Comparison of ENCODE assay signal across 11 cellular contexts in genomic region chr19:37980419-37980975, GRCh38.
DNase-seq lines count a peak whose midpoint lies in the region; ATAC-seq and TF ChIP-seq lines count a peak whose summit lies in the region.
"Had no signal": no experiment of that assay in that cellular context is flagged by ENCODE, and none has a peak within 500 bp of the region (broad histone marks: within the 10 kb centered on the region; RNA-seq: fewer than 3 reads in every experiment).

No MANE protein-coding gene starts in this region.

- intact Hi-C loops in breast epithelium (cut with DNase I; ENCODE audit: low total_unique reads) (no loop called here), tibial artery (cut with DNase I; ENCODE audit: low total_unique reads) (no loop called here), transverse colon (cut with DNase I; ENCODE audit: low total_unique reads) (no loop called here)

- H3K9me3 ChIP-seq in breast epithelium: no peaks in the 10 kb centered on the region
- no peaks in the 10 kb centered on the region for H3K9me3 ChIP-seq in tibial artery
- H3K9me3 ChIP-seq in transverse colon: no peaks in the 10 kb centered on the region
- H3K9me3 ChIP-seq: tibial nerve had no signal

- TF ChIP-seq CTCF in HFFc6 (IDR thresholded peaks at IDR 0.05) (no peak), breast epithelium (IDR thresholded peaks at IDR 0.05) (no peak), mesothelial cell of epicardium (IDR thresholded peaks at IDR 0.05; ENCODE audit: unreplicated experiment) (no peak), tibial artery (IDR thresholded peaks at IDR 0.05) (no peak), transverse colon (IDR thresholded peaks at IDR 0.05) (no peak)

- H3K36me3 ChIP-seq in breast epithelium (no peaks in the 10 kb centered on the region), tibial artery (no peaks in the 10 kb centered on the region), transverse colon (no peaks in the 10 kb centered on the region)
- H3K36me3 ChIP-seq: tibial nerve had no signal

- H3K9me3 Mint-ChIP-seq in HFFc6 (no peaks in the 10 kb centered on the region), mesothelial cell of epicardium (no peaks in the 10 kb centered on the region)

- H3K27ac Mint-ChIP-seq in HFFc6 (peak overlapping the region; percentile 65), mesothelial cell of epicardium (peak overlapping the region; percentile 99)

- in situ Hi-C loops in transverse colon (cut with MboI; ENCODE audit: low pct_ligation_motif_present in 1 of 4, low pct_unique_long_range_greater_than_20kb in 1 of 4, low sequenced_read_pairs in 3 of 4): no loop called here

- peaks cover 50% of the 10 kb centered on the region for H3K4me1 Mint-ChIP-seq in HFFc6 (ENCODE audit: low read depth)
- peaks cover 35% of the 10 kb centered on the region for H3K4me1 Mint-ChIP-seq in mesothelial cell of epicardium

- H3K4me1 ChIP-seq in breast epithelium (peaks cover 0 to 15% of the 10 kb centered on the region in 2 donors), tibial artery (peaks cover 0 to 9% (median 2%) of the 10 kb centered on the region in 4 donors), transverse colon (peaks cover 9 to 42% (median 27%) of the 10 kb centered on the region in 4 donors)

- WGBS in transverse colon (ENCODE audit: low coverage in 1 of 2), 2 donors: 65 to 81% methylated on average over 6 to 10 of the region's 10 CpGs

- H3K27me3 Mint-ChIP-seq in HFFc6 (ENCODE audit: insufficient read depth) (no peaks in the 10 kb centered on the region; the same call in 1 of the 2 replicates), mesothelial cell of epicardium (ENCODE audit: low read depth) (no peaks in the 10 kb centered on the region)

- H3K4me3 Mint-ChIP-seq in HFFc6 (no peak overlapping the region), mesothelial cell of epicardium (no peak overlapping the region)

- TF ChIP-seq EP300 in transverse colon (IDR thresholded peaks at IDR 0.05; ENCODE audit: low read depth): no peak

- H3K27ac ChIP-seq in breast epithelium (peak overlapping the region; percentile 70 to 85), tibial artery (no peak overlapping the region), transverse colon (peak overlapping the region in 2 of 4 donors; percentile 31 to 44)

- TF ChIP-seq POLR2A in breast epithelium (IDR thresholded peaks at IDR 0.05): no peak
- TF ChIP-seq POLR2A in transverse colon (IDR thresholded peaks at IDR 0.05): no peak

- H3K27me3 ChIP-seq in breast epithelium (no peaks in the 10 kb centered on the region), tibial artery (no peaks in the 10 kb centered on the region), transverse colon (no peaks in the 10 kb centered on the region)
- H3K27me3 ChIP-seq: tibial nerve had no signal

- no peak for DNase-seq in HFFc6
- no peak for DNase-seq in breast epithelium (ENCODE audit: low spot score in 2 of 2)
- no peak for DNase-seq in mesothelial cell of epicardium (ENCODE audit: low spot score in 2 of 2, unreplicated experiment in 2 of 2)
- peak; percentile 37 to 60 for DNase-seq in tibial artery
- no peak for DNase-seq in transverse colon
- no peak for DNase-seq in D341Med (ENCODE audit: low spot score)
- DNase-seq: activated CD8-positive, alpha-beta memory T cell treated with anti-CD3 and anti-CD28 coated beads, Interleukin-2, amount 50 U/mL, for 48 hours; DMS153; NCI-H2029 had no signal

- H3K4me3 ChIP-seq in breast epithelium (no peak overlapping the region), tibial artery (no peak overlapping the region), transverse colon (no peak overlapping the region)
- H3K4me3 ChIP-seq: tibial nerve had no signal

- H3K36me3 Mint-ChIP-seq in HFFc6 (ENCODE audit: low read depth): peaks cover 4% of the 10 kb centered on the region; the same call in 1 of the 2 replicates
- no peaks in the 10 kb centered on the region for H3K36me3 Mint-ChIP-seq in mesothelial cell of epicardium

- no peak for ATAC-seq in HG03457 (IDR thresholded peaks at IDR 0.05; ENCODE audit: unreplicated experiment)

Comparison
In these comparisons a context has a peak if more than half of its experiments do, and no peak if none do; other contexts are left out.
1. DNase-seq: peak in tibial artery (2 of 2); none in HFFc6 (single experiment), breast epithelium (0 of 2), mesothelial cell of epicardium (0 of 2), transverse colon (single experiment) and D341Med (single experiment).
2. H3K27ac ChIP-seq: peak in breast epithelium (2 of 2); none in tibial artery (0 of 2).